In the genomic region with DNA sequence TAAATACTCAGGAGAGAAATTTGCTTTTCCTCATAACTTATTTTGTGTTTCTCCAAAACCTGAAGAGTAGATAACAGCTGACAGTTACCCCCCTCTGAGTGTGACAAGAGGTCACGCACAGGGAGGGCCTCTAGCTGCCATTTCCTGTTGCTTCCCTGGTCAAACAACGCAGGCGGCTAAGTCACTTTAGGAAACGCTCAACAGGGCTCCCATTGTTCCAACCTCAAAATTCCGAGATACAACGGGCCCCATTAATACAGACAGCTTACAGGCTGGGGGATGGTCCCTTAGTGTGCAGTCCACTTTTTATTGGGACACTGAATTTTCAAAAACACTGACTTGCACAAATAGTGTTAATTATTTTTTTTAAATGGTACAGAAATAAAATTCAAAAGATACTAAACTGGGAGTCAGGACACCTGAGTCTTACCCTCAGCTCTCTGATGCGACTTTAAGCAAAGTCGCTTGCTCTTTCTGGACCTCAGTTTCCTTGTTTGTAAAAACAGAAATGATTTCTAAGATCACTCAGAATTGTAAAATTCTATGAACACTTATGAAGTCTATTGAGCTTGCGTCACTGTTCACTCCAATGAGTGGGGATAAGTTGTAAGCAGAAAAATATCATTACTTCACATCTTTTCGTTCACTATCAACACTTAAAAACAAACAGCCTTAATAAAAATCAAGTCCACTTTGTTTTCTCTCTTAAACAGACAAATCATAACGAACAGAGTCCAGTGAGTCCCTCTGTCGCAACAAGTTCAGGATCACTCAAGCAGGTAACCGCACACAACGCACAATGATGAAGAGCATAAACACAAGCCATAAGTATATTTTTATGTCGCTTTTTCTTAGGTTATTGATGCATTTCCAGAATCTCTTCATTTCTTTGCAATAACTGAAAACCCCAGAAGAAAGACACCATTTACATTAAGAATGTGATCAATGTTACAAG, we compare ENCODE assay signal across 1 cellular context.
A peak's percentile ranks its signal among the peaks of the same experiment; 100 is the strongest.
TF ChIP-seq lines count a peak whose summit lies in the region.

No MANE protein-coding gene starts in this region.

TF ChIP-seq in HepG2, 621 proteins besides CTCF, POLR2A, EP300 and RAD21 (continued from another document):
- TF ChIP-seq, protein P1, sequence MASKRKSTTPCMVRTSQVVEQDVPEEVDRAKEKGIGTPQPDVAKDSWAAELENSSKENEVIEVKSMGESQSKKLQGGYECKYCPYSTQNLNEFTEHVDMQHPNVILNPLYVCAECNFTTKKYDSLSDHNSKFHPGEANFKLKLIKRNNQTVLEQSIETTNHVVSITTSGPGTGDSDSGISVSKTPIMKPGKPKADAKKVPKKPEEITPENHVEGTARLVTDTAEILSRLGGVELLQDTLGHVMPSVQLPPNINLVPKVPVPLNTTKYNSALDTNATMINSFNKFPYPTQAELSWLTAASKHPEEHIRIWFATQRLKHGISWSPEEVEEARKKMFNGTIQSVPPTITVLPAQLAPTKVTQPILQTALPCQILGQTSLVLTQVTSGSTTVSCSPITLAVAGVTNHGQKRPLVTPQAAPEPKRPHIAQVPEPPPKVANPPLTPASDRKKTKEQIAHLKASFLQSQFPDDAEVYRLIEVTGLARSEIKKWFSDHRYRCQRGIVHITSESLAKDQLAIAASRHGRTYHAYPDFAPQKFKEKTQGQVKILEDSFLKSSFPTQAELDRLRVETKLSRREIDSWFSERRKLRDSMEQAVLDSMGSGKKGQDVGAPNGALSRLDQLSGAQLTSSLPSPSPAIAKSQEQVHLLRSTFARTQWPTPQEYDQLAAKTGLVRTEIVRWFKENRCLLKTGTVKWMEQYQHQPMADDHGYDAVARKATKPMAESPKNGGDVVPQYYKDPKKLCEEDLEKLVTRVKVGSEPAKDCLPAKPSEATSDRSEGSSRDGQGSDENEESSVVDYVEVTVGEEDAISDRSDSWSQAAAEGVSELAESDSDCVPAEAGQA (IDR thresholded peaks at IDR 0.05; ENCODE audit: low read depth): peak; percentile 27; the same call in 1 of the 2 replicates
- TF ChIP-seq, protein P1 (CRISPR knock-in tag; IDR thresholded peaks at IDR 0.05; ENCODE audit: borderline replicate concordance): no peak
- TF ChIP-seq, protein P2, sequence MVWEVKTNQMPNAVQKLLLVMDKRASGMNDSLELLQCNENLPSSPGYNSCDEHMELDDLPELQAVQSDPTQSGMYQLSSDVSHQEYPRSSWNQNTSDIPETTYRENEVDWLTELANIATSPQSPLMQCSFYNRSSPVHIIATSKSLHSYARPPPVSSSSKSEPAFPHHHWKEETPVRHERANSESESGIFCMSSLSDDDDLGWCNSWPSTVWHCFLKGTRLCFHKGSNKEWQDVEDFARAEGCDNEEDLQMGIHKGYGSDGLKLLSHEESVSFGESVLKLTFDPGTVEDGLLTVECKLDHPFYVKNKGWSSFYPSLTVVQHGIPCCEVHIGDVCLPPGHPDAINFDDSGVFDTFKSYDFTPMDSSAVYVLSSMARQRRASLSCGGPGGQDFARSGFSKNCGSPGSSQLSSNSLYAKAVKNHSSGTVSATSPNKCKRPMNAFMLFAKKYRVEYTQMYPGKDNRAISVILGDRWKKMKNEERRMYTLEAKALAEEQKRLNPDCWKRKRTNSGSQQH (CRISPR knock-in tag; IDR thresholded peaks at IDR 0.05; ENCODE audit: low read depth): no peak; the same call in 1 of the 2 replicates
- no peak for TF ChIP-seq CCAR2 (optimal IDR thresholded peaks at IDR 0.05; ENCODE audit: low read depth, low read length)
- no peak for TF ChIP-seq ZNF33B (CRISPR knock-in tag; IDR thresholded peaks at IDR 0.05)
- peak; percentile 94 for TF ChIP-seq NR2F6 (IDR thresholded peaks at IDR 0.05)
- TF ChIP-seq NR2F6 (CRISPR knock-in tag; IDR thresholded peaks at IDR 0.05): peak; percentile 97
